ENCODE assay signal across 18 cellular contexts in the genomic region with DNA sequence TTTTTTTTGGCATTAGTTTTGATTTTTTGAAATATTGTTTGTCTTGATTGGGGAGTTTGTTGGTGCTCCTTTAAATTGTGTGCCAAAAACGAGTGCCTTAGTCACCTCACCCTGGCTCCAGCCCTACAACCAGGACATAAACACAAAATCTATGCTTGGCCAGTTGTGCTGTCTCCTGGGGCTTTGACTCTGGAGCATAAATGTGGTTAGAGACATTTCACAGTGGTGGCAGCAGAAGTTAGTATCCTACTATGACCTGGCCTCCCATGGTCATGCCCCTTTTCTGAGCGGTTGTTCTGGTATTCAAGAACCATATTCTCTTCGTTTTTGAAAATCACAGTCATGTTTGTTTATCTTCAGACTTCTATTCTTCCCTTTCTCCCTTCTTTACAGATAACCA.
"Had no signal": no experiment of that assay in that cellular context is flagged by ENCODE, and none has a peak within 500 bp of the region (broad histone marks: within the 10 kb centered on the region; RNA-seq: fewer than 3 reads in every experiment).

No MANE protein-coding gene starts in this region.

- H3K4me3 ChIP-seq: body of pancreas, coronary artery, esophagus muscularis mucosa, spleen, thoracic aorta had no signal

- DNase-seq: activated CD4-positive, alpha-beta memory T cell treated with anti-CD3 and anti-CD28 coated beads for 36 hours; activated CD4-positive, alpha-beta T cell treated with anti-CD3 and anti-CD28 coated beads for 1 hour; activated CD8-positive, alpha-beta memory T cell treated with anti-CD3 and anti-CD28 coated beads, Interleukin-2, amount 10 ng/mL, durations not matched to agents 7 days and 5 days; activated gamma-delta T cell treated with Interleukin-2 at 50 U/mL for 16 hours; activated T-cell treated with anti-CD3 and anti-CD28 coated beads, Interleukin-2, amount 50 U/mL, for 4 hours; amniotic stem cell; body of pancreas; caudate nucleus; foreskin melanocyte; mesendoderm; nephron progenitor cell; occipital lobe; spleen; T-helper 1 cell had no signal

- ATAC-seq: activated CD8-positive, alpha-beta memory T cell treated with anti-CD3 and anti-CD28 coated beads, Interleukin-2, amount 10 ng/mL, durations not matched to agents 7 days and 5 days; activated T-cell treated with anti-CD3 and anti-CD28 coated beads, Interleukin-2, amount 50 U/mL, for 4 hours; body of pancreas; sciatic nerve had no signal
